ENCODE assay signal across 1 cellular context in genomic region chr12:57846285-57846576, GRCh38.
TF ChIP-seq lines count a peak whose summit lies in the region.

No MANE protein-coding gene starts in this region.

TF ChIP-seq in HEK293, 187 proteins besides CTCF, POLR2A, EP300 and RAD21 (continued from another document):
- TF ChIP-seq PRDM10 (tag by site-specific recombination; IDR thresholded peaks at IDR 0.05) (no peak), ZBTB20 (tag by site-specific recombination; IDR thresholded peaks at IDR 0.05) (peak; percentile 9; the same call in 1 of the 2 replicates), ZNF416 (tag by site-specific recombination; IDR thresholded peaks at IDR 0.05) (no peak), OSR2 (tag by site-specific recombination; IDR thresholded peaks at IDR 0.05) (no peak), ZNF311 (tag by site-specific recombination; IDR thresholded peaks at IDR 0.05; ENCODE audit: borderline replicate concordance) (no peak), ZNF114 (tag by site-specific recombination; IDR thresholded peaks at IDR 0.05) (no peak), MZF1 (tag by site-specific recombination; IDR thresholded peaks at IDR 0.05; ENCODE audit: borderline replicate concordance) (no peak), ZBTB7A (tag by site-specific recombination; IDR thresholded peaks at IDR 0.05; ENCODE audit: low read depth) (0 out of 2 replicates have a peak, but pooled peaks have one; percentile 4), ZNF621 (tag by site-specific recombination; IDR thresholded peaks at IDR 0.05) (no peak), ZNF660 (tag by site-specific recombination; IDR thresholded peaks at IDR 0.05) (no peak), ZFP41 (tag by site-specific recombination; IDR thresholded peaks at IDR 0.05; ENCODE audit: borderline replicate concordance) (no peak), ZNF202 (tag by site-specific recombination; IDR thresholded peaks at IDR 0.05; ENCODE audit: borderline replicate concordance) (no peak), GLI4 (tag by site-specific recombination; IDR thresholded peaks at IDR 0.05) (no peak), ZNF654 (tag by site-specific recombination; IDR thresholded peaks at IDR 0.05; ENCODE audit: low read depth) (no peak), ZBTB8A (tag by site-specific recombination; IDR thresholded peaks at IDR 0.05) (peak; percentile 91), ZNF112 (tag by site-specific recombination; IDR thresholded peaks at IDR 0.05) (no peak), ZSCAN30 (tag by site-specific recombination; IDR thresholded peaks at IDR 0.05) (no peak)
- TF ChIP-seq, protein P1, sequence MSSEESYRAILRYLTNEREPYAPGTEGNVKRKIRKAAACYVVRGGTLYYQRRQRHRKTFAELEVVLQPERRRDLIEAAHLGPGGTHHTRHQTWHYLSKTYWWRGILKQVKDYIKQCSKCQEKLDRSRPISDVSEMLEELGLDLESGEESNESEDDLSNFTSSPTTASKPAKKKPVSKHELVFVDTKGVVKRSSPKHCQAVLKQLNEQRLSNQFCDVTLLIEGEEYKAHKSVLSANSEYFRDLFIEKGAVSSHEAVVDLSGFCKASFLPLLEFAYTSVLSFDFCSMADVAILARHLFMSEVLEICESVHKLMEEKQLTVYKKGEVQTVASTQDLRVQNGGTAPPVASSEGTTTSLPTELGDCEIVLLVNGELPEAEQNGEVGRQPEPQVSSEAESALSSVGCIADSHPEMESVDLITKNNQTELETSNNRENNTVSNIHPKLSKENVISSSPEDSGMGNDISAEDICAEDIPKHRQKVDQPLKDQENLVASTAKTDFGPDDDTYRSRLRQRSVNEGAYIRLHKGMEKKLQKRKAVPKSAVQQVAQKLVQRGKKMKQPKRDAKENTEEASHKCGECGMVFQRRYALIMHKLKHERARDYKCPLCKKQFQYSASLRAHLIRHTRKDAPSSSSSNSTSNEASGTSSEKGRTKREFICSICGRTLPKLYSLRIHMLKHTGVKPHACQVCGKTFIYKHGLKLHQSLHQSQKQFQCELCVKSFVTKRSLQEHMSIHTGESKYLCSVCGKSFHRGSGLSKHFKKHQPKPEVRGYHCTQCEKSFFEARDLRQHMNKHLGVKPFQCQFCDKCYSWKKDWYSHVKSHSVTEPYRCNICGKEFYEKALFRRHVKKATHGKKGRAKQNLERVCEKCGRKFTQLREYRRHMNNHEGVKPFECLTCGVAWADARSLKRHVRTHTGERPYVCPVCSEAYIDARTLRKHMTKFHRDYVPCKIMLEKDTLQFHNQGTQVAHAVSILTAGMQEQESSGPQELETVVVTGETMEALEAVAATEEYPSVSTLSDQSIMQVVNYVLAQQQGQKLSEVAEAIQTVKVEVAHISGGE (tag by site-specific recombination; conservative IDR thresholded peaks at IDR 0.05; ENCODE audit: low read depth) = no peak
- TF ChIP-seq, protein P2, sequence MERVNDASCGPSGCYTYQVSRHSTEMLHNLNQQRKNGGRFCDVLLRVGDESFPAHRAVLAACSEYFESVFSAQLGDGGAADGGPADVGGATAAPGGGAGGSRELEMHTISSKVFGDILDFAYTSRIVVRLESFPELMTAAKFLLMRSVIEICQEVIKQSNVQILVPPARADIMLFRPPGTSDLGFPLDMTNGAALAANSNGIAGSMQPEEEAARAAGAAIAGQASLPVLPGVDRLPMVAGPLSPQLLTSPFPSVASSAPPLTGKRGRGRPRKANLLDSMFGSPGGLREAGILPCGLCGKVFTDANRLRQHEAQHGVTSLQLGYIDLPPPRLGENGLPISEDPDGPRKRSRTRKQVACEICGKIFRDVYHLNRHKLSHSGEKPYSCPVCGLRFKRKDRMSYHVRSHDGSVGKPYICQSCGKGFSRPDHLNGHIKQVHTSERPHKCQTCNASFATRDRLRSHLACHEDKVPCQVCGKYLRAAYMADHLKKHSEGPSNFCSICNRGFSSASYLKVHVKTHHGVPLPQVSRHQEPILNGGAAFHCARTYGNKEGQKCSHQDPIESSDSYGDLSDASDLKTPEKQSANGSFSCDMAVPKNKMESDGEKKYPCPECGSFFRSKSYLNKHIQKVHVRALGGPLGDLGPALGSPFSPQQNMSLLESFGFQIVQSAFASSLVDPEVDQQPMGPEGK (tag by site-specific recombination; IDR thresholded peaks at IDR 0.05) = no peak
TF ChIP-seq in HEK293: peak in this region for 5.
